ENCODE assay signal across 11 cellular contexts in the genomic region with DNA sequence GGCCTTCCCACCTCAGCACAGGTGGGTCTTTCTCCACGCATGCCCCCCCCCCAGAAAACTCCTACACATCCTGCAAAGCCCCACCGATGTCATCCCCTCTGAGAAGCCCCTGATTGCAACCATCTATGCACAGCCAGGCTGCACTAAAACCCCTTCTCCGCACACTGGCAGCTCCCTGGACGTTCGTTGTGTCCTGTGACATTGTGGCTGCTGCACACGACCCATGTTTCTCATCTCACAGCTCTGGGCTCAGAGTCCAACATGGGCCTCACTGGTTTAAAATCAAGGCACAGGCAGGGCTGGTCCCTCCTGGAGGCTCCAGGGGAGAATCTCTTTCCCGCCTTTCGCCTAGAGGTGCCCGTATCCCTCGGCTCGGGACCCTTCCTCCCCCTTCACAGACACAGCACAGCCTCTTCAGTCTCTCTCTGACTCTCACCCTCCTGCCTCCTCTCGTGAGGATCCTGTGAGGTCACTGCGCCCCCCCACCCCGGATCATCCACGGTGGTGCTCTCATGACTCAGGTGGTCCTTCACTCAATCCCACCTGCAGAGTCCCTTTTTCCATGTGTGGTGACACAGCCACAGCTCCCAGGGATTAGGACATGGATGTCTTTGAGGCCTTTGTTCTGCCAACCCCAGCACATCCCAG.
DNase-seq lines count a peak whose midpoint lies in the region; ATAC-seq, FAIRE-seq and TF ChIP-seq lines count a peak whose summit lies in the region.
"Had no signal": no experiment of that assay in that cellular context is flagged by ENCODE, and none has a peak within 500 bp of the region (broad histone marks: within the 10 kb centered on the region; RNA-seq: fewer than 3 reads in every experiment).

No MANE protein-coding gene starts in this region.

- H3K79me2 ChIP-seq in astrocyte (ENCODE audit: insufficient read depth, low read length): no peaks in the 10 kb centered on the region

- TF ChIP-seq CTCF in Caco-2 (IDR thresholded peaks at IDR 0.05; ENCODE audit: insufficient read depth in 1 of 2, low read depth in 1 of 2, low read length in 1 of 2, severe bottlenecking in 1 of 2, unreplicated experiment in 1 of 2) (no peak), astrocyte (IDR thresholded peaks at IDR 0.05; ENCODE audit: insufficient read depth, low read depth, low read length) (no peak), kidney (IDR thresholded peaks at IDR 0.05; ENCODE audit: borderline replicate concordance, extremely low read depth, insufficient read depth) (no peak)

- no peak overlapping the region for H2AFZ ChIP-seq in astrocyte (ENCODE audit: low read depth, low read length)

- H3K4me3 ChIP-seq in Caco-2 (ENCODE audit: low read depth, low read length): no peak overlapping the region
- H3K4me3 ChIP-seq in astrocyte (ENCODE audit: insufficient read depth, low read depth, low read length): no peak overlapping the region
- H3K4me3 ChIP-seq in kidney (ENCODE audit: low read length in 2 of 2): no peak overlapping the region
- no peak overlapping the region for H3K4me3 ChIP-seq in MG63

- no peak overlapping the region for H3K4me3 Mint-ChIP-seq in Caco-2 (ENCODE audit: unreplicated experiment)
- H3K4me3 Mint-ChIP-seq in astrocyte (ENCODE audit: unreplicated experiment): peak overlapping the region; percentile 57

- H3K27me3 ChIP-seq in Caco-2 (replicated peaks; ENCODE audit: control insufficient read depth, insufficient read depth, low read length): no peaks in the 10 kb centered on the region
- H3K27me3 ChIP-seq in astrocyte (ENCODE audit: insufficient read depth, low read length): no peaks in the 10 kb centered on the region
- no peaks in the 10 kb centered on the region for H3K27me3 ChIP-seq in MG63

- peak overlapping the region; percentile 34 for H3K27ac Mint-ChIP-seq in Caco-2 (ENCODE audit: unreplicated experiment)
- H3K27ac Mint-ChIP-seq in astrocyte (ENCODE audit: unreplicated experiment): peak overlapping the region; percentile 96
- H3K27ac Mint-ChIP-seq: activated naive CD4-positive, alpha-beta T cell treated with anti-CD3 and anti-CD28 coated beads, Interleukin-2, amount 50 U/mL, for 72 hours had no signal

- no peaks in the 10 kb centered on the region for H3K27me3 Mint-ChIP-seq in Caco-2 (ENCODE audit: insufficient read depth, unreplicated experiment)
- H3K27me3 Mint-ChIP-seq in astrocyte (ENCODE audit: low read depth, unreplicated experiment): no peaks in the 10 kb centered on the region

- H3K4me2 ChIP-seq in astrocyte (ENCODE audit: low read length): peak overlapping the region; percentile 48

- H3K9me3 Mint-ChIP-seq in Caco-2 (ENCODE audit: unreplicated experiment): no peaks in the 10 kb centered on the region
- H3K9me3 Mint-ChIP-seq in astrocyte (ENCODE audit: unreplicated experiment): peaks cover 2% of the 10 kb centered on the region
- H3K9me3 Mint-ChIP-seq: activated naive CD4-positive, alpha-beta T cell treated with anti-CD3 and anti-CD28 coated beads, Interleukin-2, amount 50 U/mL, for 72 hours had no signal

- POLR2A ChIA-PET in Caco-2 (lab: Charles Lee): interaction anchor here (2.3 kb wide), 1 partner anchor 71 kb away, joined by 15 read pairs; a partner anchor contains a TSS

- peaks cover 10% of the 10 kb centered on the region for H3K36me3 Mint-ChIP-seq in Caco-2 (ENCODE audit: insufficient read depth, unreplicated experiment)
- H3K36me3 Mint-ChIP-seq in astrocyte (ENCODE audit: low read depth, unreplicated experiment): no peaks in the 10 kb centered on the region
- H3K36me3 Mint-ChIP-seq: activated naive CD4-positive, alpha-beta T cell treated with anti-CD3 and anti-CD28 coated beads, Interleukin-2, amount 50 U/mL, for 72 hours had no signal

- peak overlapping the region; percentile 63 for H3K9ac ChIP-seq in astrocyte (ENCODE audit: low read length)
- no peak overlapping the region for H3K9ac ChIP-seq in kidney (ENCODE audit: low read length in 2 of 2)

- H3K36me3 ChIP-seq in Caco-2 (ENCODE audit: control insufficient read depth, insufficient read depth, low read length) (no peaks in the 10 kb centered on the region), astrocyte (ENCODE audit: insufficient read depth, low read length) (no peaks in the 10 kb centered on the region), kidney (ENCODE audit: control insufficient read depth in 1 of 2, insufficient read depth in 2 of 2, low read length in 2 of 2) (no peaks in the 10 kb centered on the region), MG63 (no peaks in the 10 kb centered on the region)

- no TSS peak for BruUV-seq in Caco-2 (replicated peaks; lab: Mats Ljungman, UMichigan)

- H3K9me3 ChIP-seq in Caco-2: no peaks in the 10 kb centered on the region
- no peaks in the 10 kb centered on the region for H3K9me3 ChIP-seq in astrocyte (ENCODE audit: insufficient read depth, low read depth, low read length)
- no peaks in the 10 kb centered on the region for H3K9me3 ChIP-seq in kidney (ENCODE audit: control insufficient read depth in 1 of 2, low read length in 2 of 2)
- no peaks in the 10 kb centered on the region for H3K9me3 ChIP-seq in MG63

- H3K4me1 Mint-ChIP-seq in Caco-2 (ENCODE audit: low read depth, unreplicated experiment) (peaks cover 19% of the 10 kb centered on the region), astrocyte (ENCODE audit: low read depth, unreplicated experiment) (peaks cover 24% of the 10 kb centered on the region)

- FAIRE-seq in astrocyte (lab: Jason Lieb, UNC): no peak
- no peak for FAIRE-seq in kidney (lab: Jason Lieb, UNC)

- DNase-seq in Caco-2: no peak
- no peak for DNase-seq in astrocyte (ENCODE audit: low read depth)
- peak; percentile 63 for DNase-seq in kidney
- DNase-seq in posterior vena cava (ENCODE audit: low spot score): peak; percentile 64
- DNase-seq in glomerular visceral epithelial cell (ENCODE audit: extremely low spot score): no peak
- no peak for DNase-seq in MG63
- DNase-seq: effector CD8-positive, alpha-beta T cell; NCI-H2227 treated with DMSO at 0.1 percent for 48 hours had no signal

- ATAC-seq in HG02884 (IDR thresholded peaks at IDR 0.05; ENCODE audit: unreplicated experiment) (no peak), HG03442 (IDR thresholded peaks at IDR 0.05; ENCODE audit: unreplicated experiment) (no peak)
- ATAC-seq: activated naive CD4-positive, alpha-beta T cell treated with anti-CD3 and anti-CD28 coated beads, Interleukin-2, amount 50 U/mL, for 72 hours had no signal

- CTCF ChIA-PET in Caco-2 (lab: Charles Lee): interaction anchor here (0.5 kb wide), 1 partner anchor 32 kb away, joined by 4 read pairs; no protein-coding TSS in a partner anchor

- intact Hi-C loops in Caco-2 (cut with micrococcal nuclease; ENCODE audit: unreplicated experiment) (loop anchor here (10.0 kb wide), 1 partner anchor 1252 kb away; no protein-coding TSS in a partner anchor), kidney (cut with DNase I) (no loop called here), posterior vena cava (cut with DNase I) (no loop called here)

- no peaks in the 10 kb centered on the region for H4K20me1 ChIP-seq in astrocyte (ENCODE audit: insufficient read depth, low read length)

- H3K4me1 ChIP-seq in Caco-2 (peaks cover 35% of the 10 kb centered on the region), astrocyte (ENCODE audit: insufficient read depth, low read length) (peaks cover 42% of the 10 kb centered on the region), kidney (ENCODE audit: control insufficient read depth in 1 of 2, insufficient read depth in 1 of 2, low read depth in 1 of 2, low read length in 2 of 2) (peaks cover 24 to 37% of the 10 kb centered on the region in 2 donors)

- H3K27ac ChIP-seq in astrocyte (ENCODE audit: low read depth, low read length) (no peak overlapping the region), kidney (ENCODE audit: low read depth in 2 of 2, low read length in 2 of 2) (peak overlapping the region; percentile 86 to 94)

Comparison
In these comparisons a context has a peak if more than half of its experiments do, and no peak if none do; other contexts are left out.
1. DNase-seq: peak in kidney (single experiment) and posterior vena cava (single experiment); none in Caco-2 (0 of 2), astrocyte (single experiment), glomerular visceral epithelial cell (single experiment) and MG63 (single experiment).